Comparison of ENCODE assay signal across 8 cellular contexts in genomic region chr17:28949185-28950016, GRCh38. TPM values are rescaled to one million over a fixed set of nuclear protein-coding genes. Genes with fewer than 3 reads are reported as not detected.
DNase-seq lines count a peak whose midpoint lies in the region; ATAC-seq, FAIRE-seq and TF ChIP-seq lines count a peak whose summit lies in the region.

No MANE protein-coding gene starts in this region.

- H3K4me3 Mint-ChIP-seq in GM23338 (peak overlapping the region; percentile 98), neural crest cell (peak overlapping the region; percentile 96)

- peak; percentile 33 for TF ChIP-seq POLR2A in A549 (IDR thresholded peaks at IDR 0.05; ENCODE audit: low read length)

- 1% methylated on average over 45 of the region's 61 CpGs for WGBS in A549 (ENCODE audit: missing lambda C conversion rate)

- H3F3A ChIP-seq in GM23338 (replicated peaks; ENCODE audit: low read depth) = peaks cover 21% of the 10 kb centered on the region; the same call in 1 of the 2 replicates

- H3K79me2 ChIP-seq in GM23338 (replicated peaks; ENCODE audit: insufficient read depth) = peaks cover 65% of the 10 kb centered on the region

- H3K4me1 Mint-ChIP-seq in GM23338 = peaks cover 27% of the 10 kb centered on the region
- H3K4me1 Mint-ChIP-seq in neural crest cell = peaks cover 28% of the 10 kb centered on the region

- peaks cover 29% of the 10 kb centered on the region for H3K4me1 ChIP-seq in A549
- H3K4me1 ChIP-seq in GM23338 (ENCODE audit: insufficient read depth) = peaks cover 33% of the 10 kb centered on the region
- H3K4me1 ChIP-seq in foreskin keratinocyte = peaks cover 10% of the 10 kb centered on the region

- no peak for TF ChIP-seq RAD21 in A549 (conservative IDR thresholded peaks at IDR 0.05 in 1 of 2, IDR thresholded peaks at IDR 0.05 in 1 of 2)

- TF ChIP-seq CTCF in A549 (IDR thresholded peaks at IDR 0.05) = no peak
- no peak for TF ChIP-seq CTCF in GM23338 (conservative IDR thresholded peaks at IDR 0.05; ENCODE audit: low read depth in 2 of 2)
- TF ChIP-seq CTCF in foreskin keratinocyte (conservative IDR thresholded peaks at IDR 0.05) = no peak
- TF ChIP-seq CTCF in neural crest cell (conservative IDR thresholded peaks at IDR 0.05) = no peak

- peaks cover 43% of the 10 kb centered on the region for H4K20me1 ChIP-seq in GM23338 (replicated peaks; ENCODE audit: insufficient read depth)

- H3K36me3 Mint-ChIP-seq in GM23338 (ENCODE audit: low read depth) (peaks cover 38% of the 10 kb centered on the region), neural crest cell (ENCODE audit: low read depth) (no peaks in the 10 kb centered on the region)

- no peaks in the 10 kb centered on the region for H3K27me3 ChIP-seq in GM23338 (ENCODE audit: insufficient read depth)
- H3K27me3 ChIP-seq in foreskin keratinocyte = no peaks in the 10 kb centered on the region

- CTCF ChIA-PET in A549 (lab: Yijun Ruan, JAX) = interaction anchor here (0.6 to 7.7 kb wide), 19 partner anchors 9 to 222 kb away, joined by 3 to 132 read pairs (median 6); partner anchors contain the start of genes FAM222B, NEK8 and TLCD1

- no peak for FAIRE-seq in A549 (lab: Jason Lieb, UNC)

- TF ChIP-seq EP300 in A549 (IDR thresholded peaks at IDR 0.05) = no peak

- H3K27ac Mint-ChIP-seq in GM23338 = peak overlapping the region; percentile 95
- peak overlapping the region; percentile 86 for H3K27ac Mint-ChIP-seq in neural crest cell (ENCODE audit: unreplicated experiment)

- H3K27me3 Mint-ChIP-seq in GM23338 (ENCODE audit: insufficient read depth, low read depth, poor library complexity) = peaks cover 4% of the 10 kb centered on the region
- H3K27me3 Mint-ChIP-seq in neural crest cell (ENCODE audit: low read depth) = no peaks in the 10 kb centered on the region

- peak overlapping the region; percentile 71 for H3K4me3 ChIP-seq in A549
- peak overlapping the region; percentile 96 for H3K4me3 ChIP-seq in GM23338

- POLR2A ChIA-PET in A549 (lab: Yijun Ruan, JAX) = interaction anchor here (0.8 to 5.6 kb wide), 10 partner anchors 9 to 231 kb away, joined by 3 to 89 read pairs (median 4); partner anchors contain the start of genes MYO18A, NEK8, RPL23A and TLCD1

- no peaks in the 10 kb centered on the region for H3K9me2 ChIP-seq in GM23338 (ENCODE audit: insufficient read depth)

- DNase-seq in A549 (ENCODE audit: low read depth in 1 of 2, low spot score in 1 of 2) = peak; percentile 48
- DNase-seq in GM23338 (ENCODE audit: low spot score) = peak; percentile 74
- peak; percentile 44 for DNase-seq in activated T-helper 9 cell treated with anti-CD3 and anti-CD28 coated beads, Interleukin-2, amount 50 U/mL, for 16 hours (ENCODE audit: low read depth)
- peak; percentile 37 to 62 for DNase-seq in foreskin keratinocyte
- DNase-seq in neural crest cell (ENCODE audit: low read depth, low spot score) = peak; percentile 52
- peak in 40 of 49 donors; percentile 21 to 79 (median 51) for DNase-seq in substantia nigra (lab: John Stamatoyannopoulos, UW)

- peak overlapping the region; percentile 35; the same call in 1 of the 2 replicates for H2AFZ ChIP-seq in GM23338

- H3K9me3 ChIP-seq in A549 = no peaks in the 10 kb centered on the region

- peak overlapping the region; percentile 86 to 98 for H3K27ac ChIP-seq in A549
- H3K27ac ChIP-seq in GM23338 (ENCODE audit: low read depth) = peak overlapping the region; percentile 97
- peak overlapping the region; percentile 84 for H3K27ac ChIP-seq in foreskin keratinocyte
- H3K27ac ChIP-seq in substantia nigra (ENCODE audit: low read depth, low read length, poor library complexity, severe bottlenecking) = peak overlapping the region; percentile 80

- H3K9me3 Mint-ChIP-seq in GM23338 (no peaks in the 10 kb centered on the region), neural crest cell (no peaks in the 10 kb centered on the region)

- peak; percentile 8 to 15; a peak in 2 of 6 replicates for ATAC-seq in A549
- ATAC-seq in GM23338 = peak; percentile 2
- ATAC-seq in foreskin keratinocyte = no peak
- ATAC-seq in HG02759 (IDR thresholded peaks at IDR 0.05; ENCODE audit: unreplicated experiment) = no peak

- peak overlapping the region; percentile 84 for H3K4me2 ChIP-seq in A549
- peak overlapping the region; percentile 92 for H3K4me2 ChIP-seq in GM23338

- peaks cover 12% of the 10 kb centered on the region for H3K36me3 ChIP-seq in GM23338 (ENCODE audit: insufficient read depth)

TF ChIP-seq in A549, 52 proteins besides CTCF, POLR2A, EP300 and RAD21 (continues in another document):
- TF ChIP-seq CHD4 (IDR thresholded peaks at IDR 0.05; ENCODE audit: borderline replicate concordance) (no peak), RFX5 (IDR thresholded peaks at IDR 0.05) (no peak), JUNB (IDR thresholded peaks at IDR 0.05) (no peak)

TF ChIP-seq in GM23338, 12 proteins besides CTCF, POLR2A, EP300 and RAD21 (continues in another document):
- TF ChIP-seq ETS1 (IDR thresholded peaks at IDR 0.05) (no peak), ZNF114 (CRISPR knock-in tag; IDR thresholded peaks at IDR 0.05) (no peak)

TF ChIP-seq in PFSK-1, 5 proteins besides CTCF, POLR2A, EP300 and RAD21 (continues in another document):
- TF ChIP-seq FOXP2 (optimal IDR thresholded peaks at IDR 0.05; ENCODE audit: borderline replicate concordance, extremely low read depth, extremely low read length, insufficient read depth) = no peak

RNA-seq across cellular contexts. Expression of gene PHF12, which starts 1.9 kb away (rescaled TPM):
- polyA plus RNA-seq in A549 (2011; rRNA removed) (25.3 and 29.3 TPM in 2 replicates), A549 (2017; fragmentation: RNase III; extraction: RNeasy Plus Mini Kit Qiagen cat#74134 plus additional on column Dnase treatment) (28.0 to 31.9 TPM (median 29.9 TPM) in 3 replicates), GM23338 (2016; fragmentation: Nextera tagmentation; extraction: Ambion mirVana) (19.7 and 20.8 TPM in 2 replicates), foreskin keratinocyte (9.7 and 12.0 TPM in 2 replicates)
- polyA plus RNA-seq in A549 (2012; cell fraction: cytosol; rRNA removed) = 39.7 and 44.0 TPM in 2 replicates
- polyA plus RNA-seq in A549 (2012; cell fraction: nucleus; rRNA removed) = 71.3 and 74.1 TPM in 2 replicates
- polyA minus RNA-seq in A549 (2011; rRNA and poly(A)+ RNA removed) = 57.4 and 69.0 TPM in 2 replicates
- total RNA-seq in GM23338 (2014; rRNA removed; shearing (Covaris generic)) = 41.0 and 45.4 TPM in 2 replicates
- polyA plus RNA-seq in PFSK-1 (2012; ENCODE audit: insufficient read length, low read depth) = 54.8 TPM
- total RNA-seq in foreskin keratinocyte (19.4 and 23.5 TPM in 2 replicates), neural crest cell (60.8 and 64.7 TPM in 2 replicates)

RNA-seq across cellular contexts. Expression of gene DHRS13, which starts 46.5 kb away (rescaled TPM):
- polyA plus RNA-seq in A549 (2011; rRNA removed) (7.0 and 7.3 TPM in 2 replicates), A549 (2017; fragmentation: RNase III; extraction: RNeasy Plus Mini Kit Qiagen cat#74134 plus additional on column Dnase treatment) (3.5 to 4.9 TPM (median 4.8 TPM) in 3 replicates), GM23338 (2016; fragmentation: Nextera tagmentation; extraction: Ambion mirVana) (5.4 and 7.0 TPM in 2 replicates), foreskin keratinocyte (8.0 and 11.5 TPM in 2 replicates)
- polyA plus RNA-seq in A549 (2012; cell fraction: cytosol; rRNA removed) = 7.5 and 8.9 TPM in 2 replicates
- polyA plus RNA-seq in A549 (2012; cell fraction: nucleus; rRNA removed) = 9.4 and 9.9 TPM in 2 replicates
- 3.6 and 4.1 TPM in 2 replicates for polyA minus RNA-seq in A549 (2011; rRNA and poly(A)+ RNA removed)
- 31.3 and 34.2 TPM in 2 replicates for total RNA-seq in GM23338 (2014; rRNA removed; shearing (Covaris generic))
- polyA plus RNA-seq in PFSK-1 (2012; ENCODE audit: insufficient read length, low read depth) = 18.8 TPM
- total RNA-seq in foreskin keratinocyte (8.0 and 10.9 TPM in 2 replicates), neural crest cell (28.7 and 32.6 TPM in 2 replicates)

RNA-seq across cellular contexts. Expression of gene FLOT2, which starts 51.9 kb away (rescaled TPM):
- polyA plus RNA-seq in A549 (2011; rRNA removed) (68.8 and 78.6 TPM in 2 replicates), A549 (2017; fragmentation: RNase III; extraction: RNeasy Plus Mini Kit Qiagen cat#74134 plus additional on column Dnase treatment) (62.8 to 71.0 TPM (median 66.4 TPM) in 3 replicates), GM23338 (2016; fragmentation: Nextera tagmentation; extraction: Ambion mirVana) (49.8 and 51.0 TPM in 2 replicates), foreskin keratinocyte (69.1 and 71.9 TPM in 2 replicates)
- 82.7 and 94.7 TPM in 2 replicates for polyA plus RNA-seq in A549 (2012; cell fraction: cytosol; rRNA removed)
- polyA plus RNA-seq in A549 (2012; cell fraction: nucleus; rRNA removed) = 89.9 and 91.7 TPM in 2 replicates
- 100 and 109 TPM in 2 replicates for polyA minus RNA-seq in A549 (2011; rRNA and poly(A)+ RNA removed)
- 66.1 and 66.3 TPM in 2 replicates for total RNA-seq in GM23338 (2014; rRNA removed; shearing (Covaris generic))
- 237 TPM for polyA plus RNA-seq in PFSK-1 (2012; ENCODE audit: insufficient read length, low read depth)
- total RNA-seq in foreskin keratinocyte (81.8 and 83.2 TPM in 2 replicates), neural crest cell (132 and 133 TPM in 2 replicates)

RNA-seq across cellular contexts. Expression of gene SEZ6, which starts 56.4 kb away (rescaled TPM):
- polyA plus RNA-seq in A549 (2011; rRNA removed) (not detected in 2 replicates), A549 (2017; fragmentation: RNase III; extraction: RNeasy Plus Mini Kit Qiagen cat#74134 plus additional on column Dnase treatment) (not detected in 3 replicates), GM23338 (2016; fragmentation: Nextera tagmentation; extraction: Ambion mirVana) (1.0 TPM in 2 replicates), foreskin keratinocyte (not detected in 2 replicates)
- not detected in 2 replicates for polyA plus RNA-seq in A549 (2012; cell fraction: cytosol; rRNA removed)
- 0.06 TPM in 1 of 2 replicates, not detected in the other for polyA plus RNA-seq in A549 (2012; cell fraction: nucleus; rRNA removed)
- not detected in 2 replicates for polyA minus RNA-seq in A549 (2011; rRNA and poly(A)+ RNA removed)
- total RNA-seq in GM23338 (2014; rRNA removed; shearing (Covaris generic)) = 3.1 and 6.5 TPM in 2 replicates
- polyA plus RNA-seq in PFSK-1 (2012; ENCODE audit: insufficient read length, low read depth) = not detected
- total RNA-seq in foreskin keratinocyte (not detected in 2 replicates), neural crest cell (0.30 and 0.72 TPM in 2 replicates)

Comparison
In these comparisons a context has a peak if more than half of its experiments do, and no peak if none do; other contexts are left out.
1. ATAC-seq: peak in A549 (2 of 2) and GM23338 (single experiment); none in foreskin keratinocyte (single experiment) and HG02759 (single experiment).
2. Peak in every context shown above with its lines, with median percentiles within 50 percentile points of each other: DNase-seq and H3K27ac ChIP-seq.